8 cellular contexts compared by ENCODE assay signal in genomic region chr2:64750817-64751285, GRCh38.
DNase-seq lines count a peak whose midpoint lies in the region; ATAC-seq, FAIRE-seq and TF ChIP-seq lines count a peak whose summit lies in the region.

No MANE protein-coding gene starts in this region.

- peaks cover 25% of the 10 kb centered on the region for H3F3A ChIP-seq in neural progenitor cell (ENCODE audit: low read depth)

- H3K79me2 ChIP-seq in neural progenitor cell (ENCODE audit: low read depth), result no peaks in the 10 kb centered on the region

- H3K9me3 ChIP-seq in KOPT-K1 (ENCODE audit: insufficient read depth, low read length, poor library complexity, severe bottlenecking) (no peaks in the 10 kb centered on the region), neural progenitor cell (ENCODE audit: low read depth) (no peaks in the 10 kb centered on the region)

- H3K4me3 ChIP-seq in fibroblast of pulmonary artery (replicated peaks; ENCODE audit: low read depth, low read length) (peak overlapping the region; percentile 85), neural progenitor cell (peak overlapping the region; percentile 79)

- H3K36me3 Mint-ChIP-seq in activated T-helper 2 cell treated with anti-CD3 and anti-CD28 coated beads, Interferon-gamma antibody, Interleukin-2, Interleukin-4, amounts not matched to agents 10 μg/mL and 5 μg/mL and 100 μg/mL, durations not matched to agents 14 hours and 24 hours and 36 hours (ENCODE audit: low read depth), result peaks cover under 1% of the 10 kb centered on the region
- no peaks in the 10 kb centered on the region for H3K36me3 Mint-ChIP-seq in neural progenitor cell

- peaks cover 4% of the 10 kb centered on the region for H3K4me1 ChIP-seq in neural progenitor cell

- H3K9ac ChIP-seq in neural progenitor cell, result peak overlapping the region; percentile 64

- DNase-seq in DMS53 treated with DMSO at 0.1 percent for 48 hours (lab: John Stamatoyannopoulos, UW; ENCODE audit: unreplicated experiment) (peak; percentile 100), RCC 7860 (ENCODE audit: low spot score) (peak; percentile 99), fibroblast of pulmonary artery (ENCODE audit: low read depth) (peak; percentile 100), neural progenitor cell (ENCODE audit: low spot score) (peak; percentile 100), stromal cell of bone marrow (ENCODE audit: low read depth) (peak; percentile 99)
- DNase-seq in activated T-helper 2 cell treated with anti-CD3 and anti-CD28 coated beads, Interferon-gamma antibody, Interleukin-2, Interleukin-4, amounts not matched to agents 10 μg/mL and 5 μg/mL and 100 μg/mL, durations not matched to agents 14 hours and 24 hours and 36 hours (ENCODE audit: low spot score), result peak; percentile 98

- peak overlapping the region; percentile 96 for H3K27ac Mint-ChIP-seq in activated T-helper 2 cell treated with anti-CD3 and anti-CD28 coated beads, Interferon-gamma antibody, Interleukin-2, Interleukin-4, amounts not matched to agents 10 μg/mL and 5 μg/mL and 100 μg/mL, durations not matched to agents 14 hours and 24 hours and 36 hours
- peak overlapping the region; percentile 84 for H3K27ac Mint-ChIP-seq in neural progenitor cell

- peaks cover 31% of the 10 kb centered on the region for H3K27me3 ChIP-seq in neural progenitor cell

- peak overlapping the region; percentile 87 for H3K4me3 Mint-ChIP-seq in activated T-helper 2 cell treated with anti-CD3 and anti-CD28 coated beads, Interferon-gamma antibody, Interleukin-2, Interleukin-4, amounts not matched to agents 10 μg/mL and 5 μg/mL and 100 μg/mL, durations not matched to agents 14 hours and 24 hours and 36 hours (ENCODE audit: low read depth)
- peak overlapping the region; percentile 95 for H3K4me3 Mint-ChIP-seq in neural progenitor cell

- H3K4me1 Mint-ChIP-seq in activated T-helper 2 cell treated with anti-CD3 and anti-CD28 coated beads, Interferon-gamma antibody, Interleukin-2, Interleukin-4, amounts not matched to agents 10 μg/mL and 5 μg/mL and 100 μg/mL, durations not matched to agents 14 hours and 24 hours and 36 hours (ENCODE audit: low read depth), result peaks cover 29% of the 10 kb centered on the region
- H3K4me1 Mint-ChIP-seq in neural progenitor cell, result peaks cover 21% of the 10 kb centered on the region

- H3K4me2 ChIP-seq in neural progenitor cell, result peak overlapping the region; percentile 80

- intact Hi-C loops in activated T-helper 2 cell treated with anti-CD3 and anti-CD28 coated beads, Interferon-gamma antibody, Interleukin-2, Interleukin-4, amounts not matched to agents 10 μg/mL and 5 μg/mL and 100 μg/mL, durations not matched to agents 14 hours and 24 hours and 36 hours (cut with micrococcal nuclease), result loop anchor here (1.0 to 5.0 kb wide), 11 partner anchors 13 to 306 kb away; partner anchors contain the start of genes AFTPH and CEP68

- FAIRE-seq in RCC 7860 (lab: Jason Lieb, UNC), result peak; percentile 69

- peaks cover 3% of the 10 kb centered on the region for H3K9me3 Mint-ChIP-seq in activated T-helper 2 cell treated with anti-CD3 and anti-CD28 coated beads, Interferon-gamma antibody, Interleukin-2, Interleukin-4, amounts not matched to agents 10 μg/mL and 5 μg/mL and 100 μg/mL, durations not matched to agents 14 hours and 24 hours and 36 hours
- peaks cover 2% of the 10 kb centered on the region for H3K9me3 Mint-ChIP-seq in neural progenitor cell

- no peaks in the 10 kb centered on the region for H4K20me1 ChIP-seq in neural progenitor cell (ENCODE audit: low read depth)

- no peaks in the 10 kb centered on the region for H3K36me3 ChIP-seq in KOPT-K1 (ENCODE audit: insufficient read depth, low read length)
- H3K36me3 ChIP-seq in neural progenitor cell, result no peaks in the 10 kb centered on the region

- peak overlapping the region; percentile 72 for H3K27ac ChIP-seq in KOPT-K1 (ENCODE audit: low read depth, low read length, poor library complexity, severe bottlenecking)
- H3K27ac ChIP-seq in neural progenitor cell, result peak overlapping the region; percentile 86

- ATAC-seq in GM21786 (IDR thresholded peaks at IDR 0.05; ENCODE audit: unreplicated experiment), result peak; percentile 77

- TF ChIP-seq CTCF in fibroblast of pulmonary artery (IDR thresholded peaks at IDR 0.05; ENCODE audit: low read length, missing control alignments) (no peak), neural progenitor cell (IDR thresholded peaks at IDR 0.05) (no peak)

- H3K27me3 Mint-ChIP-seq in activated T-helper 2 cell treated with anti-CD3 and anti-CD28 coated beads, Interferon-gamma antibody, Interleukin-2, Interleukin-4, amounts not matched to agents 10 μg/mL and 5 μg/mL and 100 μg/mL, durations not matched to agents 14 hours and 24 hours and 36 hours (ENCODE audit: low read depth), result no peaks in the 10 kb centered on the region
- H3K27me3 Mint-ChIP-seq in neural progenitor cell (ENCODE audit: insufficient read depth, low read depth), result peaks cover 14% of the 10 kb centered on the region

- H2AFZ ChIP-seq in neural progenitor cell (replicated peaks), result peak overlapping the region; percentile 81

Comparison
In these comparisons a context has a peak if more than half of its experiments do, and no peak if none do; other contexts are left out.
1. Peak in every context shown above with its lines: DNase-seq, ATAC-seq, H3K4me3 ChIP-seq and H3K27ac ChIP-seq.